ENCODE assay signal across 10 cellular contexts in genomic region chr19:47848871-47849473, GRCh38. TPM values are rescaled to one million over a fixed set of nuclear protein-coding genes. Genes with fewer than 3 reads are reported as not detected.
DNase-seq lines count a peak whose midpoint lies in the region; ATAC-seq and TF ChIP-seq lines count a peak whose summit lies in the region.
"Had no signal": no experiment of that assay in that cellular context is flagged by ENCODE, and none has a peak within 500 bp of the region (broad histone marks: within the 10 kb centered on the region; RNA-seq: fewer than 3 reads in every experiment).

No MANE protein-coding gene starts in this region.

- H3K27ac ChIP-seq in Panc1 (ENCODE audit: low read length), result no peak overlapping the region
- H3K27ac ChIP-seq: Peyer's patch had no signal

- intact Hi-C loops in Panc1 (cut with micrococcal nuclease; ENCODE audit: unreplicated experiment), result no loop called here

- no TSS peak for BruUV-seq in Panc1 (replicated peaks; lab: Mats Ljungman, UMichigan)

- no peaks in the 10 kb centered on the region for H3K36me3 ChIP-seq in Panc1 (ENCODE audit: control insufficient read depth, insufficient read depth, low read length)
- H3K36me3 ChIP-seq: Peyer's patch had no signal

- H3K4me3 ChIP-seq in Panc1 (ENCODE audit: low read depth in 2 of 2, low read length in 2 of 2) (peak overlapping the region; percentile 25 to 39), retinal pigment epithelial cell (ENCODE audit: low read length) (peak overlapping the region; percentile 0)
- H3K4me3 ChIP-seq: Peyer's patch had no signal

- POLR2A ChIA-PET in Panc1 (lab: Charles Lee), result no interaction called here

- ATAC-seq in Panc1 (no peak), HG03025 (IDR thresholded peaks at IDR 0.05; ENCODE audit: low FRiP score, unreplicated experiment) (no peak), HG03039 (IDR thresholded peaks at IDR 0.05; ENCODE audit: unreplicated experiment) (no peak)

- CTCF ChIA-PET in Panc1 (lab: Charles Lee), result interaction anchor here (0.6 kb wide), 1 partner anchor 32 kb away, joined by 3 read pairs; no protein-coding TSS in a partner anchor

- peaks cover 7% of the 10 kb centered on the region; the same call in 1 of the 2 replicates for H3K4me1 ChIP-seq in Panc1 (ENCODE audit: control insufficient read depth, insufficient read depth, low read length)
- H3K4me1 ChIP-seq: Peyer's patch had no signal

- DNase-seq in Panc1 (ENCODE audit: low read depth, low spot score) (no peak), cerebellar cortex (ENCODE audit: low spot score) (peak; percentile 50), retinal pigment epithelial cell (ENCODE audit: low read depth) (peak; percentile 93), NCI-H2081 (lab: John Stamatoyannopoulos, UW) (no peak), NCI-H1092 treated with DMSO at 0.1 percent for 48 hours (lab: John Stamatoyannopoulos, UW) (no peak)
- DNase-seq: naive B cell had no signal

- TF ChIP-seq CTCF in GM12873 (IDR thresholded peaks at IDR 0.05; ENCODE audit: insufficient read depth, low read depth, low read length, missing control alignments), result peak; percentile 29
- peak; percentile 84 for TF ChIP-seq CTCF in Panc1 (IDR thresholded peaks at IDR 0.05)
- TF ChIP-seq CTCF in retinal pigment epithelial cell (conservative IDR thresholded peaks at IDR 0.05; ENCODE audit: low read depth, low read length), result peak; percentile 72

- no peaks in the 10 kb centered on the region for H3K9me3 ChIP-seq in Panc1 (ENCODE audit: control insufficient read depth, insufficient read depth, low read depth, low read length)
- H3K9me3 ChIP-seq: Peyer's patch had no signal

- in situ Hi-C loops in Panc1 (cut with HindIII; ENCODE audit: low pct_unique_long_range_greater_than_20kb, low sequenced_read_pairs), result no loop called here

- H3K27me3 ChIP-seq in Panc1 (ENCODE audit: control insufficient read depth, insufficient read depth, low read length), result no peaks in the 10 kb centered on the region

RNA-seq across cellular contexts. Expression of gene TPRX2, which starts 10.1 kb away (rescaled TPM):
- total RNA-seq in Panc1 (2021; ENCODE audit: unreplicated experiment), result not detected
- not detected for polyA plus RNA-seq in Panc1 (2012; ENCODE audit: insufficient read length)
- total RNA-seq: Peyer's patch had no signal

RNA-seq across cellular contexts. Expression of gene CRX, which starts 27.2 kb away (rescaled TPM):
- not detected for total RNA-seq in Panc1 (2021; ENCODE audit: unreplicated experiment)
- not detected for polyA plus RNA-seq in Panc1 (2012; ENCODE audit: insufficient read length)
- total RNA-seq: Peyer's patch had no signal

RNA-seq across cellular contexts. Expression of gene SULT2A1, which starts 37.1 kb away (rescaled TPM):
- 0.18 TPM for total RNA-seq in Panc1 (2021; ENCODE audit: unreplicated experiment)
- polyA plus RNA-seq in Panc1 (2012; ENCODE audit: insufficient read length), result not detected

RNA-seq across cellular contexts. Expression of gene TPRX1, which starts 44.6 kb away (rescaled TPM):
- total RNA-seq in Panc1 (2021; ENCODE audit: unreplicated experiment), result not detected
- not detected for polyA plus RNA-seq in Panc1 (2012; ENCODE audit: insufficient read length)
- total RNA-seq: Peyer's patch had no signal

Comparison
In these comparisons a context has a peak if more than half of its experiments do, and no peak if none do; other contexts are left out.
1. CTCF ChIP-seq: peak in every context shown above with its lines; median percentile 84 in Panc1; 72 in retinal pigment epithelial cell; 29 in GM12873.
2. DNase-seq: peak in cerebellar cortex (single experiment) and retinal pigment epithelial cell (single experiment); none in Panc1 (single experiment), NCI-H2081 (0 of 2) and NCI-H1092 treated with DMSO at 0.1 percent for 48 hours (single experiment).